26 cellular contexts compared by ENCODE assay signal in the genomic region with DNA sequence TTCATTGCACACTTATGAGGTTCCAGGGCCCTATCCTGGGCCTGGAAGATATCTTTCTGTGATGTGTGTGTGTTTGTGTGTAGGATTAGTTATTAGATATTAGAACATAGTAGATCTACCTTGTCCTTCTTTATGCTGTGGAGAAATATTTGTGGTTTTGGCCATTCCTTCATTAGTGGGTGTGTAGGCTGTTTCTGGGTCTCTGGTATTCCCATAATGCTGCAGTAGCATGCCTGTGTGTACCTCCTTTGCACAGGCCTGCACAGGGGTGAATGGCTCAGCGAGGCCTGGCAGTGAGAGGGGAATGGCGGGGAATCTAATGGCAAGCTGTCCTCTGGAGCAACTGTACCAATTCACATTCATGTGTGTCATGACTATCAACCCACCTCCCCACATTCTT.
"Had no signal": no experiment of that assay in that cellular context is flagged by ENCODE, and none has a peak within 500 bp of the region (broad histone marks: within the 10 kb centered on the region; RNA-seq: fewer than 3 reads in every experiment).

No MANE protein-coding gene starts in this region.

- H3K27ac Mint-ChIP-seq: activated CD4-positive, alpha-beta T cell treated with anti-CD3 and anti-CD28 coated beads, Interleukin-2, amount 10 ng/mL, durations not matched to agents 24 days and 14 days; activated CD8-positive, alpha-beta memory T cell treated with anti-CD3 and anti-CD28 coated beads, Interleukin-2, amount 10 ng/mL, durations not matched to agents 7 days and 5 days; activated naive CD8-positive, alpha-beta T cell; activated T-cell treated with anti-CD3 and anti-CD28 coated beads, Interleukin-2, amount 50 U/mL, for 24 hours; activated T-helper 1 cell treated with anti-CD3 and anti-CD28 coated beads, Interleukin-12 subunit alpha, Interleukin-12 subunit beta, Interleukin-2, Interleukin-4 antibody, amounts not matched to agents 30 ng/mL and 10 ng/mL and 1 ng/mL, durations not matched to agents 14 hours and 24 hours and 36 hours; T-helper 17 cell; WTC11 had no signal

- H3K4me3 Mint-ChIP-seq: activated CD4-positive, alpha-beta T cell treated with anti-CD3 and anti-CD28 coated beads, Interleukin-2, amount 10 ng/mL, durations not matched to agents 24 days and 14 days; activated CD8-positive, alpha-beta memory T cell treated with anti-CD3 and anti-CD28 coated beads, Interleukin-2, amount 10 ng/mL, durations not matched to agents 7 days and 5 days; activated naive CD8-positive, alpha-beta T cell; activated T-cell treated with anti-CD3 and anti-CD28 coated beads, Interleukin-2, amount 50 U/mL, for 24 hours; activated T-helper 1 cell treated with anti-CD3 and anti-CD28 coated beads, Interleukin-12 subunit alpha, Interleukin-12 subunit beta, Interleukin-2, Interleukin-4 antibody, amounts not matched to agents 30 ng/mL and 10 ng/mL and 1 ng/mL, durations not matched to agents 14 hours and 24 hours and 36 hours; T-helper 17 cell; WTC11 had no signal

- DNase-seq: activated CD4-positive, alpha-beta T cell treated with anti-CD3 and anti-CD28 coated beads for 1 hour; activated CD4-positive, alpha-beta T cell treated with anti-CD3 and anti-CD28 coated beads, Interleukin-2, amount 10 ng/mL, durations not matched to agents 24 days and 14 days; activated CD4-positive, alpha-beta T cell treated with anti-CD3 and anti-CD28 coated beads, Interleukin-2, amount 50 U/mL, for 48 hours; activated CD8-positive, alpha-beta memory T cell treated with anti-CD3 and anti-CD28 coated beads, Interleukin-2, amount 10 ng/mL, durations not matched to agents 7 days and 5 days; activated effector memory CD4-positive, alpha-beta T cell treated with Interleukin-2 at 50 U/mL for 16 hours; activated naive CD4-positive, alpha-beta T cell; activated T-cell treated with anti-CD3 and anti-CD28 coated beads, Interleukin-2, amount 50 U/mL, for 24 hours; anterior cingulate cortex; body of pancreas; central memory CD4-positive, alpha-beta T cell; MM.1S; NCI-H1105; NCI-H1436; NCI-H1694 treated with DMSO at 0.1 percent for 48 hours; NCI-H2029 treated with DMSO at 0.1 percent for 48 hours; NCI-H510A treated with DMSO at 0.1 percent for 48 hours; PC-3; SHP77; SW 1271; T-helper 17 cell; T-helper 9 cell had no signal

- H3K4me3 ChIP-seq: body of pancreas, SJSA1 had no signal

- ATAC-seq: activated CD8-positive, alpha-beta memory T cell treated with anti-CD3 and anti-CD28 coated beads, Interleukin-2, amount 10 ng/mL, durations not matched to agents 7 days and 5 days; body of pancreas; PC-3; SK-N-SH treated with all-trans-retinoic acid at 6 μM for 48 hours; T-helper 17 cell; WTC11 had no signal

- H3K9me3 Mint-ChIP-seq: activated CD4-positive, alpha-beta T cell treated with anti-CD3 and anti-CD28 coated beads, Interleukin-2, amount 10 ng/mL, durations not matched to agents 24 days and 14 days; activated T-cell treated with anti-CD3 and anti-CD28 coated beads, Interleukin-2, amount 50 U/mL, for 24 hours; activated T-helper 1 cell treated with anti-CD3 and anti-CD28 coated beads, Interleukin-12 subunit alpha, Interleukin-12 subunit beta, Interleukin-2, Interleukin-4 antibody, amounts not matched to agents 30 ng/mL and 10 ng/mL and 1 ng/mL, durations not matched to agents 14 hours and 24 hours and 36 hours; WTC11 had no signal

- H3K4me1 Mint-ChIP-seq: activated CD4-positive, alpha-beta T cell treated with anti-CD3 and anti-CD28 coated beads, Interleukin-2, amount 10 ng/mL, durations not matched to agents 24 days and 14 days; activated CD8-positive, alpha-beta memory T cell treated with anti-CD3 and anti-CD28 coated beads, Interleukin-2, amount 10 ng/mL, durations not matched to agents 7 days and 5 days; WTC11 had no signal

- H3K36me3 Mint-ChIP-seq: activated CD8-positive, alpha-beta memory T cell treated with anti-CD3 and anti-CD28 coated beads, Interleukin-2, amount 10 ng/mL, durations not matched to agents 7 days and 5 days; activated naive CD8-positive, alpha-beta T cell; WTC11 had no signal
